Comparison of ENCODE assay signal across 7 cellular contexts in genomic region chr1:201740086-201740541, GRCh38.
DNase-seq lines count a peak whose midpoint lies in the region; TF ChIP-seq lines count a peak whose summit lies in the region.

No MANE protein-coding gene starts in this region.

- H3K9me3 ChIP-seq in HUES6 (ENCODE audit: control insufficient read depth, insufficient read depth, low read depth, low read length): no peaks in the 10 kb centered on the region
- H3K9me3 ChIP-seq in iPS-18c (ENCODE audit: control insufficient read depth, insufficient read depth, low read length): no peaks in the 10 kb centered on the region
- no peaks in the 10 kb centered on the region for H3K9me3 ChIP-seq in spleen

- peak overlapping the region; percentile 52 for H3K9ac ChIP-seq in HUES6 (ENCODE audit: low read length)

- DNase-seq in activated naive CD8-positive, alpha-beta T cell treated with anti-CD3 and anti-CD28 coated beads for 36 hours: no peak
- no peak for DNase-seq in spleen
- DNase-seq in globus pallidus (ENCODE audit: low spot score): no peak
- DNase-seq in DMS153 treated with DMSO at 0.1 percent for 48 hours (lab: John Stamatoyannopoulos, UW; ENCODE audit: unreplicated experiment): no peak
- no peak for DNase-seq in activated T-helper 1 cell treated with anti-CD3 and anti-CD28 coated beads, Interleukin-12 subunit alpha, Interleukin-12 subunit beta, Interleukin-2, Interleukin-4 antibody, amounts not matched to agents 30 ng/mL and 10 ng/mL and 1 ng/mL, durations not matched to agents 14 hours and 24 hours and 36 hours (ENCODE audit: low spot score)

- H3K9me3 Mint-ChIP-seq in activated naive CD8-positive, alpha-beta T cell treated with anti-CD3 and anti-CD28 coated beads for 36 hours: no peaks in the 10 kb centered on the region
- no peaks in the 10 kb centered on the region for H3K9me3 Mint-ChIP-seq in activated T-helper 1 cell treated with anti-CD3 and anti-CD28 coated beads, Interleukin-12 subunit alpha, Interleukin-12 subunit beta, Interleukin-2, Interleukin-4 antibody, amounts not matched to agents 30 ng/mL and 10 ng/mL and 1 ng/mL, durations not matched to agents 14 hours and 24 hours and 36 hours

- H3K4me1 Mint-ChIP-seq in activated naive CD8-positive, alpha-beta T cell treated with anti-CD3 and anti-CD28 coated beads for 36 hours: peaks cover 12% of the 10 kb centered on the region
- peaks cover 5% of the 10 kb centered on the region for H3K4me1 Mint-ChIP-seq in activated T-helper 1 cell treated with anti-CD3 and anti-CD28 coated beads, Interleukin-12 subunit alpha, Interleukin-12 subunit beta, Interleukin-2, Interleukin-4 antibody, amounts not matched to agents 30 ng/mL and 10 ng/mL and 1 ng/mL, durations not matched to agents 14 hours and 24 hours and 36 hours (ENCODE audit: low read depth)

- peak overlapping the region; percentile 12; the same call in 1 of the 2 replicates for H3K27ac ChIP-seq in HUES6 (ENCODE audit: low read depth, low read length)
- H3K27ac ChIP-seq in spleen: peak overlapping the region in 4 of 8 donors; percentile 13 to 67 (median 51)

- 2 to 8% (median 3%) methylated on average over 23 to 29 of the region's 29 CpGs for WGBS in spleen, 5 donors

- peak overlapping the region; percentile 83 for H3K4me3 Mint-ChIP-seq in activated naive CD8-positive, alpha-beta T cell treated with anti-CD3 and anti-CD28 coated beads for 36 hours
- no peak overlapping the region for H3K4me3 Mint-ChIP-seq in activated T-helper 1 cell treated with anti-CD3 and anti-CD28 coated beads, Interleukin-12 subunit alpha, Interleukin-12 subunit beta, Interleukin-2, Interleukin-4 antibody, amounts not matched to agents 30 ng/mL and 10 ng/mL and 1 ng/mL, durations not matched to agents 14 hours and 24 hours and 36 hours

- intact Hi-C loops in spleen (cut with DNase I; ENCODE audit: low total_unique reads): no loop called here
- intact Hi-C loops in activated T-helper 1 cell treated with anti-CD3 and anti-CD28 coated beads, Interleukin-12 subunit alpha, Interleukin-12 subunit beta, Interleukin-2, Interleukin-4 antibody, amounts not matched to agents 30 ng/mL and 10 ng/mL and 1 ng/mL, durations not matched to agents 14 hours and 24 hours and 36 hours (cut with micrococcal nuclease): no loop called here

- peaks cover 6% of the 10 kb centered on the region for H3K27me3 Mint-ChIP-seq in activated naive CD8-positive, alpha-beta T cell treated with anti-CD3 and anti-CD28 coated beads for 36 hours
- peaks cover 62% of the 10 kb centered on the region for H3K27me3 Mint-ChIP-seq in activated T-helper 1 cell treated with anti-CD3 and anti-CD28 coated beads, Interleukin-12 subunit alpha, Interleukin-12 subunit beta, Interleukin-2, Interleukin-4 antibody, amounts not matched to agents 30 ng/mL and 10 ng/mL and 1 ng/mL, durations not matched to agents 14 hours and 24 hours and 36 hours (ENCODE audit: insufficient read depth)

- no peak overlapping the region for H3K27ac Mint-ChIP-seq in activated naive CD8-positive, alpha-beta T cell treated with anti-CD3 and anti-CD28 coated beads for 36 hours
- H3K27ac Mint-ChIP-seq in activated T-helper 1 cell treated with anti-CD3 and anti-CD28 coated beads, Interleukin-12 subunit alpha, Interleukin-12 subunit beta, Interleukin-2, Interleukin-4 antibody, amounts not matched to agents 30 ng/mL and 10 ng/mL and 1 ng/mL, durations not matched to agents 14 hours and 24 hours and 36 hours: no peak overlapping the region

- no peak for TF ChIP-seq POLR2A in spleen (IDR thresholded peaks at IDR 0.05)

- H3K36me3 ChIP-seq in HUES6 (ENCODE audit: control insufficient read depth, insufficient read depth, low read length) (0 out of 2 replicates have a peak, but pooled peaks cover under 1% of the 10 kb centered on the region), spleen (no peaks in the 10 kb centered on the region)

- peaks cover 54% of the 10 kb centered on the region for H3K4me1 ChIP-seq in HUES6 (ENCODE audit: control insufficient read depth, insufficient read depth, low read length)
- peaks cover 0 to 53% (median 36%) of the 10 kb centered on the region in 6 donors for H3K4me1 ChIP-seq in spleen

- TF ChIP-seq CTCF in spleen (IDR thresholded peaks at IDR 0.05 in 8 of 11, conservative IDR thresholded peaks at IDR 0.05 in 3 of 11): no peak

- H3K36me3 Mint-ChIP-seq in activated naive CD8-positive, alpha-beta T cell treated with anti-CD3 and anti-CD28 coated beads for 36 hours: no peaks in the 10 kb centered on the region
- no peaks in the 10 kb centered on the region for H3K36me3 Mint-ChIP-seq in activated T-helper 1 cell treated with anti-CD3 and anti-CD28 coated beads, Interleukin-12 subunit alpha, Interleukin-12 subunit beta, Interleukin-2, Interleukin-4 antibody, amounts not matched to agents 30 ng/mL and 10 ng/mL and 1 ng/mL, durations not matched to agents 14 hours and 24 hours and 36 hours (ENCODE audit: low read depth)

- peak overlapping the region; percentile 70 for H3K4me3 ChIP-seq in HUES6 (ENCODE audit: low read depth, low read length)
- peak overlapping the region; percentile 84 for H3K4me3 ChIP-seq in iPS-18c (ENCODE audit: insufficient read depth, low read depth, low read length)
- peak overlapping the region; percentile 47 to 90 (median 59) for H3K4me3 ChIP-seq in spleen

- no peaks in the 10 kb centered on the region for H3K27me3 ChIP-seq in HUES6 (ENCODE audit: control insufficient read depth, insufficient read depth, low read length)
- peaks cover 0 to 27% (median 5%) of the 10 kb centered on the region in 7 donors for H3K27me3 ChIP-seq in spleen (replicated peaks in 1 of 7)
